Comparison of ENCODE assay signal across 10 cellular contexts in genomic region chr5:41794478-41794877, GRCh38.
DNase-seq lines count a peak whose midpoint lies in the region; ATAC-seq, FAIRE-seq and TF ChIP-seq lines count a peak whose summit lies in the region.
"Had no signal": no experiment of that assay in that cellular context is flagged by ENCODE, and none has a peak within 500 bp of the region (broad histone marks: within the 10 kb centered on the region; RNA-seq: fewer than 3 reads in every experiment).

No MANE protein-coding gene starts in this region.

- no peaks in the 10 kb centered on the region for H3K4me1 Mint-ChIP-seq in CD8-positive, alpha-beta T cell (ENCODE audit: low read depth)

- TF ChIP-seq CTCF in fibroblast of pulmonary artery (IDR thresholded peaks at IDR 0.05; ENCODE audit: low read length, missing control alignments) (no peak), psoas muscle (IDR thresholded peaks at IDR 0.05) (no peak)
- TF ChIP-seq CTCF in CD8-positive, alpha-beta T cell (IDR thresholded peaks at IDR 0.05): no peak

- no peaks in the 10 kb centered on the region for H3K9me3 ChIP-seq in psoas muscle
- no peaks in the 10 kb centered on the region for H3K9me3 ChIP-seq in CD8-positive, alpha-beta T cell (ENCODE audit: low read length)

- intact Hi-C loops in psoas muscle (cut with DNase I): no loop called here
- intact Hi-C loops in CD8-positive, alpha-beta T cell (cut with DNase I, micrococcal nuclease): no loop called here

- 8 to 22% (median 19%) methylated on average over 4 of the region's 4 CpGs for WGBS in psoas muscle, 3 donors

- peak overlapping the region; percentile 40 for H3K27ac ChIP-seq in psoas muscle
- no peak overlapping the region for H3K27ac ChIP-seq in CD8-positive, alpha-beta T cell (ENCODE audit: low read depth, low read length)

- no peaks in the 10 kb centered on the region for H3K9me3 Mint-ChIP-seq in CD8-positive, alpha-beta T cell
- H3K9me3 Mint-ChIP-seq: activated naive CD8-positive, alpha-beta T cell treated with anti-CD3 and anti-CD28 coated beads, Interleukin-2, amount 10 ng/mL, durations not matched to agents 7 days and 5 days had no signal

- ATAC-seq in psoas muscle (peak; percentile 64 to 75 (median 72)), GM18907 (IDR thresholded peaks at IDR 0.05; ENCODE audit: unreplicated experiment) (no peak), GM19023 (IDR thresholded peaks at IDR 0.05; ENCODE audit: unreplicated experiment) (no peak)
- no peak for ATAC-seq in CD8-positive, alpha-beta T cell

- DNase-seq in H4 (ENCODE audit: low spot score) (peak; percentile 75), RCC 7860 (ENCODE audit: low spot score) (peak; percentile 90), fibroblast of pulmonary artery (ENCODE audit: low read depth) (peak; percentile 94), psoas muscle (no peak)
- no peak for DNase-seq in stimulated activated CD4-positive, alpha-beta T cell treated with anti-CD3 and anti-CD28 coated beads, Interleukin-4, amount 100 ng/mL, for 24 hours
- no peak for DNase-seq in CD8-positive, alpha-beta T cell
- DNase-seq: activated naive CD8-positive, alpha-beta T cell treated with anti-CD3 and anti-CD28 coated beads, Interleukin-2, amount 10 ng/mL, durations not matched to agents 7 days and 5 days had no signal

- no peaks in the 10 kb centered on the region for H3K27me3 Mint-ChIP-seq in CD8-positive, alpha-beta T cell (ENCODE audit: low read depth)
- H3K27me3 Mint-ChIP-seq: activated naive CD8-positive, alpha-beta T cell treated with anti-CD3 and anti-CD28 coated beads, Interleukin-2, amount 10 ng/mL, durations not matched to agents 7 days and 5 days had no signal

- H3K4me3 Mint-ChIP-seq in CD8-positive, alpha-beta T cell: no peak overlapping the region
- H3K4me3 Mint-ChIP-seq: activated naive CD8-positive, alpha-beta T cell treated with anti-CD3 and anti-CD28 coated beads, Interleukin-2, amount 10 ng/mL, durations not matched to agents 7 days and 5 days had no signal

- H3K4me1 ChIP-seq in psoas muscle: peaks cover 12% of the 10 kb centered on the region
- no peaks in the 10 kb centered on the region for H3K4me1 ChIP-seq in CD8-positive, alpha-beta T cell (ENCODE audit: insufficient read depth, low read length)

- peak; percentile 97 for FAIRE-seq in RCC 7860 (lab: Jason Lieb, UNC)
- FAIRE-seq: GM18507 had no signal

- H3K36me3 ChIP-seq in psoas muscle (ENCODE audit: insufficient read depth in 1 of 2, low read depth in 1 of 2): no peaks in the 10 kb centered on the region
- H3K36me3 ChIP-seq in CD8-positive, alpha-beta T cell (ENCODE audit: insufficient read depth, low read length): peaks cover 18% of the 10 kb centered on the region

- POLR2A ChIA-PET in CD8-positive, alpha-beta T cell (lab: Charles Lee): no interaction called here

- no peaks in the 10 kb centered on the region for H3K27me3 ChIP-seq in psoas muscle (ENCODE audit: insufficient read depth in 3 of 3, low read length in 2 of 3)
- no peaks in the 10 kb centered on the region for H3K27me3 ChIP-seq in CD8-positive, alpha-beta T cell (ENCODE audit: insufficient read depth, low read length)

- CTCF ChIA-PET in CD8-positive, alpha-beta T cell (lab: Charles Lee): interaction anchor here (0.6 kb wide), 1 partner anchor 8 kb away, joined by 3 read pairs; no protein-coding TSS in a partner anchor

- H3K27ac Mint-ChIP-seq in CD8-positive, alpha-beta T cell: no peak overlapping the region
- H3K27ac Mint-ChIP-seq: activated naive CD8-positive, alpha-beta T cell treated with anti-CD3 and anti-CD28 coated beads, Interleukin-2, amount 10 ng/mL, durations not matched to agents 7 days and 5 days had no signal

- peaks cover 69% of the 10 kb centered on the region for H3K36me3 Mint-ChIP-seq in CD8-positive, alpha-beta T cell

- no peak overlapping the region for H3K4me3 ChIP-seq in fibroblast of pulmonary artery (replicated peaks; ENCODE audit: low read depth, low read length)
- H3K4me3 ChIP-seq in psoas muscle: no peak overlapping the region
- H3K4me3 ChIP-seq in CD8-positive, alpha-beta T cell (ENCODE audit: low read depth, low read length): no peak overlapping the region

Comparison
In these comparisons a context has a peak if more than half of its experiments do, and no peak if none do; other contexts are left out.
1. DNase-seq: peak in H4 (single experiment), RCC 7860 (single experiment) and fibroblast of pulmonary artery (single experiment); none in psoas muscle (0 of 2), stimulated activated CD4-positive, alpha-beta T cell treated with anti-CD3 and anti-CD28 coated beads, Interleukin-4, amount 100 ng/mL, for 24 hours (single experiment) and CD8-positive, alpha-beta T cell (0 of 7).
2. ATAC-seq: peak in psoas muscle (4 of 4); none in GM18907 (single experiment), GM19023 (single experiment) and CD8-positive, alpha-beta T cell (single experiment).